In genomic region chr18:2687390-2688001, GRCh38 we compare ENCODE assay signal across 11 cellular contexts. TPM values are rescaled to one million over a fixed set of nuclear protein-coding genes. Genes with fewer than 3 reads are reported as not detected.
DNase-seq lines count a peak whose midpoint lies in the region; ATAC-seq and TF ChIP-seq lines count a peak whose summit lies in the region.
"Had no signal": no experiment of that assay in that cellular context is flagged by ENCODE, and none has a peak within 500 bp of the region (broad histone marks: within the 10 kb centered on the region; RNA-seq: fewer than 3 reads in every experiment).

No MANE protein-coding gene starts in this region.

- H3K4me1 ChIP-seq in DOHH2 (ENCODE audit: control insufficient read depth, low read length): peaks cover 19% of the 10 kb centered on the region

- peaks cover 81% of the 10 kb centered on the region for H3K79me2 ChIP-seq in DOHH2 (ENCODE audit: control insufficient read depth, low read length)

- TF ChIP-seq CTCF in DOHH2 (IDR thresholded peaks at IDR 0.05; ENCODE audit: low read depth, low read length, poor library complexity, severe bottlenecking): no peak

- H3K27me3 ChIP-seq in DOHH2 (ENCODE audit: control insufficient read depth, low read length): no peaks in the 10 kb centered on the region
- no peaks in the 10 kb centered on the region for H3K27me3 ChIP-seq in H7 (ENCODE audit: control insufficient read depth, insufficient read depth, low read length)

- H4K20me1 ChIP-seq in DOHH2 (ENCODE audit: control insufficient read depth, insufficient read depth, low read depth, low read length): peaks cover 8% of the 10 kb centered on the region; the same call in 1 of the 2 replicates

- H3K4me3 ChIP-seq in DOHH2 (ENCODE audit: low read length): no peak overlapping the region
- H3K4me3 ChIP-seq in H7 (ENCODE audit: insufficient read depth, low read depth, low read length): no peak overlapping the region

- H3K36me3 Mint-ChIP-seq in activated naive CD8-positive, alpha-beta T cell treated with anti-CD3 and anti-CD28 coated beads for 36 hours: peaks cover 76% of the 10 kb centered on the region

- H3K9me3 Mint-ChIP-seq in activated naive CD8-positive, alpha-beta T cell treated with anti-CD3 and anti-CD28 coated beads for 36 hours: peaks cover 18% of the 10 kb centered on the region

- peak overlapping the region; percentile 95 for H3K27ac Mint-ChIP-seq in activated naive CD8-positive, alpha-beta T cell treated with anti-CD3 and anti-CD28 coated beads for 36 hours

- no peaks in the 10 kb centered on the region for H3K27me3 Mint-ChIP-seq in activated naive CD8-positive, alpha-beta T cell treated with anti-CD3 and anti-CD28 coated beads for 36 hours

- H3K36me3 ChIP-seq in DOHH2 (ENCODE audit: control insufficient read depth, low read length): peaks cover 97% of the 10 kb centered on the region
- H3K36me3 ChIP-seq in H7 (replicated peaks; ENCODE audit: control insufficient read depth, insufficient read depth, low read length): no peaks in the 10 kb centered on the region; the same call in 1 of the 2 replicates

- no peaks in the 10 kb centered on the region for H3K9me2 ChIP-seq in DOHH2 (replicated peaks; ENCODE audit: control insufficient read depth, low read length)
- H3K9me2 ChIP-seq: SK-N-SH had no signal

- DNase-seq in GM19240 (ENCODE audit: insufficient read length, low spot score) (peak; percentile 3), H7 (no peak)
- DNase-seq in activated naive CD8-positive, alpha-beta T cell treated with anti-CD3 and anti-CD28 coated beads for 36 hours: no peak
- no peak for DNase-seq in activated CD4-positive, CD25-positive, alpha-beta regulatory T cell (lab: John Stamatoyannopoulos, UW)
- DNase-seq: KG1, left cardiac atrium, SK-N-SH had no signal

- H3K4me3 Mint-ChIP-seq in activated naive CD8-positive, alpha-beta T cell treated with anti-CD3 and anti-CD28 coated beads for 36 hours: peak overlapping the region; percentile 40

- H3F3A ChIP-seq in DOHH2 (ENCODE audit: control insufficient read depth, insufficient read depth): 0 out of 2 replicates have a peak, but pooled peaks cover 3% of the 10 kb centered on the region

- peak overlapping the region; percentile 10 for H3K4me2 ChIP-seq in DOHH2 (ENCODE audit: low read length)
- H3K4me2 ChIP-seq: SK-N-SH had no signal

- H3K4me1 Mint-ChIP-seq in activated naive CD8-positive, alpha-beta T cell treated with anti-CD3 and anti-CD28 coated beads for 36 hours: peaks cover 55% of the 10 kb centered on the region

- H3K9me3 ChIP-seq in DOHH2 (ENCODE audit: control insufficient read depth, insufficient read depth, low read length): peaks cover 12% of the 10 kb centered on the region

- peak overlapping the region; percentile 21 for H3K27ac ChIP-seq in DOHH2 (ENCODE audit: low read depth, low read length)

- ATAC-seq in HG03095 (IDR thresholded peaks at IDR 0.05; ENCODE audit: unreplicated experiment): peak; percentile 72
- ATAC-seq in HG03457 (IDR thresholded peaks at IDR 0.05; ENCODE audit: unreplicated experiment): no peak
- ATAC-seq in HG03045 (IDR thresholded peaks at IDR 0.05; ENCODE audit: unreplicated experiment): no peak
- ATAC-seq: left cardiac atrium had no signal

RNA-seq across cellular contexts. Expression of gene SMCHD1, which starts 32.0 kb away (rescaled TPM):
- 10 to 100 TPM; 85.1 to 97.2 TPM for total RNA-seq in activated naive CD8-positive, alpha-beta T cell treated with anti-CD3 and anti-CD28 coated beads for 36 hours
- total RNA-seq in H7 (2014; rRNA removed; shearing (Covaris generic)): 24.4 and 40.5 TPM in 2 replicates
